In the genomic region with DNA sequence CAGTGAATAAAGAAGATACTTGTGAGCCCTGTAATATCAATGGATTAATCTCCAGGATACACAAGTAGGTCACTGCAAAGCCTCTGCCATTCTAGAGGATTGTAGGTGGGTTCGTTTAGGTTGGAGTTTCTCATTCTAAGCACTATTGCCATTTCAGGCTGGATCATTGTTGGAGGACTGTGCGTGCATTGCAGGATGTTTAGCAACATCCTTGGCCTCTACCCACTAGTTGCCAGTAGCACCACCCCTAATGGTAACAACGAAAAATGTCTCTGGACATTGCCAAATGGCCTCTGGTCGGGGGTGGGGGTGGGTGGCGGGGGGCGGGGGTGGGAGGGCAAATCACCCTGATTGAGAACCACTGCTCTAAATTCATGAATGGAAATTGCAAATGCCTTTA, we compare ENCODE assay signal across 21 cellular contexts.
"Had no signal": no experiment of that assay in that cellular context is flagged by ENCODE, and none has a peak within 500 bp of the region (broad histone marks: within the 10 kb centered on the region; RNA-seq: fewer than 3 reads in every experiment).

No MANE protein-coding gene starts in this region.

- H3K36me3 Mint-ChIP-seq: immature natural killer cell, memory B cell, mesothelial cell of epicardium, natural killer cell had no signal

- H3K36me3 ChIP-seq: left lung, lower lobe of right lung, ovary, right atrium auricular region, stomach, thoracic aorta, transverse colon had no signal

- H3K9me3 Mint-ChIP-seq: endodermal cell, immature natural killer cell, memory B cell, mesothelial cell of epicardium, natural killer cell, neural crest cell had no signal

- H3K27ac Mint-ChIP-seq: endodermal cell, immature natural killer cell, memory B cell, natural killer cell had no signal

- ATAC-seq: foreskin keratinocyte, left lung, lower lobe of right lung, natural killer cell had no signal

- H3K27me3 Mint-ChIP-seq: memory B cell had no signal

- H3K4me3 ChIP-seq: left lung, lower lobe of right lung, ovary, right atrium auricular region, stomach, thoracic aorta, transverse colon had no signal

- DNase-seq: effector CD4-positive, alpha-beta T cell; endodermal cell; erythroblast; foreskin keratinocyte; immature natural killer cell; left lung; lower lobe of right lung; natural killer cell; nucleus accumbens; ovary; small intestine; stimulated activated CD4-positive, alpha-beta T cell treated with anti-CD3 and anti-CD28 coated beads, Interleukin-12 subunit alpha, Interleukin-12 subunit beta, amount 100 ng/mL, for 4 hours; stimulated activated naive CD4-positive, alpha-beta T cell; stomach; substantia nigra; transverse colon had no signal

- H3K27ac ChIP-seq: foreskin keratinocyte, left lung, lower lobe of right lung, ovary, right atrium auricular region, stomach, thoracic aorta, transverse colon had no signal

- H3K4me3 Mint-ChIP-seq: endodermal cell, immature natural killer cell, memory B cell, mesothelial cell of epicardium, natural killer cell, neural crest cell had no signal

- H3K27me3 ChIP-seq: foreskin keratinocyte, left lung, ovary, right atrium auricular region, stomach, transverse colon had no signal

- H3K9me3 ChIP-seq: left lung, lower lobe of right lung, ovary, right atrium auricular region, stomach, thoracic aorta, transverse colon had no signal
